In genomic region chr1:77605246-77606026, GRCh38 we compare ENCODE assay signal across 9 cellular contexts.
A peak's percentile ranks its signal among the peaks of the same experiment; 100 is the strongest.
DNase-seq lines count a peak whose midpoint lies in the region; ATAC-seq and TF ChIP-seq lines count a peak whose summit lies in the region.
"Had no signal": no experiment of that assay in that cellular context is flagged by ENCODE, and none has a peak within 500 bp of the region (broad histone marks: within the 10 kb centered on the region; RNA-seq: fewer than 3 reads in every experiment).

No MANE protein-coding gene starts in this region.

- H3K4me3 ChIP-seq in choroid plexus epithelial cell (ENCODE audit: low read depth, low read length) = no peak overlapping the region

- H3K27me3 Mint-ChIP-seq in activated T-cell treated with anti-CD3 and anti-CD28 coated beads, Interleukin-2, amount 50 U/mL, for 24 hours = no peaks in the 10 kb centered on the region
- H3K27me3 Mint-ChIP-seq: activated naive CD8-positive, alpha-beta T cell treated with anti-CD3 and anti-CD28 coated beads, Interleukin-2, amount 10 ng/mL, durations not matched to agents 7 days and 5 days had no signal

- DNase-seq in COLO668 (lab: John Stamatoyannopoulos, UW; ENCODE audit: unreplicated experiment) (peak; percentile 38), NCI-H2029 (lab: John Stamatoyannopoulos, UW) (peak; percentile 41), choroid plexus epithelial cell (ENCODE audit: low read depth) (peak; percentile 95), lung microvascular endothelial cell (ENCODE audit: low read depth in 2 of 2) (peak; percentile 2 to 52), iPS-NIHi7 (ENCODE audit: extremely low spot score) (no peak), NK-92 (lab: John Stamatoyannopoulos, UW; ENCODE audit: unreplicated experiment) (no peak)
- DNase-seq in activated T-cell treated with anti-CD3 and anti-CD28 coated beads, Interleukin-2, amount 50 U/mL, for 24 hours = no peak
- DNase-seq: activated naive CD8-positive, alpha-beta T cell treated with anti-CD3 and anti-CD28 coated beads, Interleukin-2, amount 10 ng/mL, durations not matched to agents 7 days and 5 days had no signal

- H3K36me3 Mint-ChIP-seq in activated T-cell treated with anti-CD3 and anti-CD28 coated beads, Interleukin-2, amount 50 U/mL, for 24 hours (ENCODE audit: low read depth) = peaks cover 81% of the 10 kb centered on the region

- ATAC-seq in HG03469 (IDR thresholded peaks at IDR 0.05; ENCODE audit: unreplicated experiment) = no peak

- no peak for TF ChIP-seq CTCF in choroid plexus epithelial cell (conservative IDR thresholded peaks at IDR 0.05; ENCODE audit: low read depth, low read length)

- peaks cover 18% of the 10 kb centered on the region for H3K9me3 Mint-ChIP-seq in activated T-cell treated with anti-CD3 and anti-CD28 coated beads, Interleukin-2, amount 50 U/mL, for 24 hours

- H3K4me1 Mint-ChIP-seq in activated T-cell treated with anti-CD3 and anti-CD28 coated beads, Interleukin-2, amount 50 U/mL, for 24 hours (ENCODE audit: low read depth) = peaks cover 18% of the 10 kb centered on the region
- H3K4me1 Mint-ChIP-seq: activated naive CD8-positive, alpha-beta T cell treated with anti-CD3 and anti-CD28 coated beads, Interleukin-2, amount 10 ng/mL, durations not matched to agents 7 days and 5 days had no signal

- H3K27ac Mint-ChIP-seq in activated T-cell treated with anti-CD3 and anti-CD28 coated beads, Interleukin-2, amount 50 U/mL, for 24 hours = no peak overlapping the region
- H3K27ac Mint-ChIP-seq: activated naive CD8-positive, alpha-beta T cell treated with anti-CD3 and anti-CD28 coated beads, Interleukin-2, amount 10 ng/mL, durations not matched to agents 7 days and 5 days had no signal

- H3K4me3 Mint-ChIP-seq in activated T-cell treated with anti-CD3 and anti-CD28 coated beads, Interleukin-2, amount 50 U/mL, for 24 hours = no peak overlapping the region
- H3K4me3 Mint-ChIP-seq: activated naive CD8-positive, alpha-beta T cell treated with anti-CD3 and anti-CD28 coated beads, Interleukin-2, amount 10 ng/mL, durations not matched to agents 7 days and 5 days had no signal

Comparison
In these comparisons a context has a peak if more than half of its experiments do, and no peak if none do; other contexts are left out.
1. DNase-seq: peak in COLO668 (single experiment), NCI-H2029 (single experiment), choroid plexus epithelial cell (single experiment) and lung microvascular endothelial cell (2 of 2); none in activated T-cell treated with anti-CD3 and anti-CD28 coated beads, Interleukin-2, amount 50 U/mL, for 24 hours (single experiment), iPS-NIHi7 (single experiment) and NK-92 (single experiment).